Comparison of ENCODE assay signal across 8 cellular contexts in the genomic region with DNA sequence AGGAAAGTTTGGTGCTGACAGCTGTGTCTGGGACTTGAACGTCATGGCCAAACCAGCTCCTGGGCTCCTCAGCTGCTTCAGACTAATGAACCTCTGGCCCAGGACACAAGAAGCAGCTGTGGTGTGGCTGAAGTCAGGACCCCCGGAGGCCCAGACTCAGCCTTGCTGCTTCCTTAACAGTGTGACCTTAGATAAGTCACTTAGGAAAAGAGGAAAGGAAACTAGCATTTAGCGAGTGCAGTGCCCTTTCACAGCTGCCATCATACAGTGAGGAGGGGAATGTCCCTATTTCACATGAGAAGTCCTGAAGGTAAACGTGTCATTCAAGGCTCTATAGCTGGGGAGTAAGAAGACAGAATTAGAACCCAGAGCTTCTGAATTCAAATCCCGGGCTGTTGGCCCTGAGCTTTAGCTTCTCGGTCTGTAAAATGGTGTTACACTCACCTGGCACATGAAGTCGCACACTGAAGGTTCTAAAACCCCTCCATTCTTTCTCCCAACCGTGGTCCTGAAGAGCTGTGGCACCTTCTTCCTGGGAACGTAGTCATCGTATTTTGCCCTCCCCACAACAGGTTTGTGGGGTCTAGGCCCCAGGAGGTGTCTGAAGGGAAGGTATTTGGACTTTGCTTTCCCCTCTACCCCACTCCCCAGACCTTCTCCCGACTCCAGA. TPM values are rescaled to one million over a fixed set of nuclear protein-coding genes. Genes with fewer than 3 reads are reported as not detected.
DNase-seq lines count a peak whose midpoint lies in the region; ATAC-seq and TF ChIP-seq lines count a peak whose summit lies in the region.

No MANE protein-coding gene starts in this region.

- no peak overlapping the region for H3K27ac Mint-ChIP-seq in activated naive CD4-positive, alpha-beta T cell treated with anti-CD3 and anti-CD28 coated beads, Interleukin-2, amount 50 U/mL, for 24 hours
- no peak overlapping the region for H3K27ac Mint-ChIP-seq in activated naive CD8-positive, alpha-beta T cell

- H3K27me3 Mint-ChIP-seq in activated naive CD4-positive, alpha-beta T cell treated with anti-CD3 and anti-CD28 coated beads, Interleukin-2, amount 50 U/mL, for 24 hours, result peaks cover 40% of the 10 kb centered on the region
- H3K27me3 Mint-ChIP-seq in activated naive CD8-positive, alpha-beta T cell, result peaks cover 40% of the 10 kb centered on the region

- H3K4me1 Mint-ChIP-seq in activated naive CD4-positive, alpha-beta T cell treated with anti-CD3 and anti-CD28 coated beads, Interleukin-2, amount 50 U/mL, for 24 hours, result peaks cover 3% of the 10 kb centered on the region
- peaks cover 4% of the 10 kb centered on the region for H3K4me1 Mint-ChIP-seq in activated naive CD8-positive, alpha-beta T cell (ENCODE audit: low read depth)

- no peak for DNase-seq in activated naive CD4-positive, alpha-beta T cell (lab: John Stamatoyannopoulos, UW)
- DNase-seq in upper lobe of left lung (no peak), ovary (no peak), midbrain (lab: John Stamatoyannopoulos, UW) (no peak), middle frontal gyrus (ENCODE audit: extremely low spot score, low spot score) (no peak)

- H3K4me1 ChIP-seq in muscle layer of duodenum (ENCODE audit: control insufficient read depth in 1 of 2, insufficient read depth in 2 of 2, low read length in 2 of 2) (peaks cover 0 to 10% of the 10 kb centered on the region in 2 donors), upper lobe of left lung (peaks cover 14 to 32% (median 21%) of the 10 kb centered on the region in 4 donors), ovary (ENCODE audit: insufficient read depth) (peaks cover 4% of the 10 kb centered on the region)

- TF ChIP-seq POLR2A in upper lobe of left lung (IDR thresholded peaks at IDR 0.05), result no peak
- TF ChIP-seq POLR2A in ovary (IDR thresholded peaks at IDR 0.05), result no peak

- intact Hi-C loops in ovary (cut with DNase I), result loop anchor here (5.0 to 10.0 kb wide), 3 partner anchors 38 to 178 kb away; no protein-coding TSS in a partner anchor

- H3K9me3 Mint-ChIP-seq in activated naive CD4-positive, alpha-beta T cell treated with anti-CD3 and anti-CD28 coated beads, Interleukin-2, amount 50 U/mL, for 24 hours, result no peaks in the 10 kb centered on the region
- no peaks in the 10 kb centered on the region for H3K9me3 Mint-ChIP-seq in activated naive CD8-positive, alpha-beta T cell (ENCODE audit: low read depth)

- WGBS in upper lobe of left lung, 2 donors, result 39 to 47% methylated on average over 10 to 11 of the region's 11 CpGs
- 46 to 55% (median 48%) methylated on average over 11 of the region's 11 CpGs for WGBS in ovary, 3 donors

- H3K4me3 ChIP-seq in muscle layer of duodenum (ENCODE audit: low read depth in 1 of 2, low read length in 2 of 2), result peak overlapping the region; percentile 40 to 55
- peak overlapping the region in 3 of 4 donors; percentile 55 to 64 (median 60) for H3K4me3 ChIP-seq in upper lobe of left lung
- H3K4me3 ChIP-seq in ovary, result no peak overlapping the region

- H3K27ac ChIP-seq in muscle layer of duodenum (ENCODE audit: low read length) (no peak overlapping the region), upper lobe of left lung (peak overlapping the region; percentile 74 to 92 (median 85)), ovary (no peak overlapping the region)

- H3K36me3 ChIP-seq in muscle layer of duodenum (ENCODE audit: control insufficient read depth in 1 of 2, insufficient read depth in 2 of 2, low read length in 2 of 2), result no peaks in the 10 kb centered on the region
- no peaks in the 10 kb centered on the region for H3K36me3 ChIP-seq in upper lobe of left lung
- H3K36me3 ChIP-seq in ovary, result no peaks in the 10 kb centered on the region

- no peaks in the 10 kb centered on the region for H3K36me3 Mint-ChIP-seq in activated naive CD4-positive, alpha-beta T cell treated with anti-CD3 and anti-CD28 coated beads, Interleukin-2, amount 50 U/mL, for 24 hours
- H3K36me3 Mint-ChIP-seq in activated naive CD8-positive, alpha-beta T cell, result no peaks in the 10 kb centered on the region

- TF ChIP-seq CTCF in upper lobe of left lung (IDR thresholded peaks at IDR 0.05), result no peak
- no peak for TF ChIP-seq CTCF in ovary (IDR thresholded peaks at IDR 0.05)

- peak in 1 of 2 donors; percentile 27 for ATAC-seq in upper lobe of left lung (ENCODE audit: low FRiP score in 2 of 2)

- TF ChIP-seq EP300 in upper lobe of left lung (IDR thresholded peaks at IDR 0.05) (no peak), ovary (IDR thresholded peaks at IDR 0.05) (no peak)

- H3K9me3 ChIP-seq in muscle layer of duodenum (ENCODE audit: control insufficient read depth in 1 of 2, low read length in 2 of 2) (no peaks in the 10 kb centered on the region), upper lobe of left lung (no peaks in the 10 kb centered on the region), ovary (no peaks in the 10 kb centered on the region)

- H3K27me3 ChIP-seq in muscle layer of duodenum (ENCODE audit: low read depth, low read length) (peaks cover 12% of the 10 kb centered on the region), upper lobe of left lung (peaks cover 0 to 16% (median 3%) of the 10 kb centered on the region in 4 donors), ovary (no peaks in the 10 kb centered on the region)

- H3K4me3 Mint-ChIP-seq in activated naive CD4-positive, alpha-beta T cell treated with anti-CD3 and anti-CD28 coated beads, Interleukin-2, amount 50 U/mL, for 24 hours, result peak overlapping the region; percentile 73
- H3K4me3 Mint-ChIP-seq in activated naive CD8-positive, alpha-beta T cell, result peak overlapping the region; percentile 70

RNA-seq across cellular contexts. Expression of gene RAMP2, which starts 0.9 kb away (rescaled TPM):
- total RNA-seq in upper lobe of left lung, result 100 to 1,000 TPM in 1 of 6 donors, 10 to 100 TPM in 4, not detected in 1; 12.2 to 120 (median 55.8) TPM
- 10 to 100 TPM in 6 of 7 donors, 1 to 10 TPM in 1; 4.4 to 53.7 (median 19.6) TPM for total RNA-seq in ovary
- polyA plus RNA-seq in ovary, result 10 to 100 TPM; 39.6 to 98.5 TPM

RNA-seq across cellular contexts. Expression of gene VPS25, which starts 13.1 kb away (rescaled TPM):
- total RNA-seq in upper lobe of left lung (10 to 100 TPM; 19.0 to 54.6 (median 36.7) TPM), ovary (10 to 100 TPM; 33.7 to 49.1 (median 35.8) TPM)
- polyA plus RNA-seq in ovary, result 10 to 100 TPM; 49.0 to 56.5 TPM

RNA-seq across cellular contexts. Expression of gene EZH1, which starts 15.3 kb away (rescaled TPM):
- total RNA-seq in upper lobe of left lung (100 to 1,000 TPM in 1 of 6 donors, 10 to 100 TPM in 5; 30.7 to 122 (median 55.0) TPM), ovary (10 to 100 TPM; 32.9 to 83.4 (median 67.8) TPM)
- 10 to 100 TPM; 45.1 to 95.2 TPM for polyA plus RNA-seq in ovary

RNA-seq across cellular contexts. Expression of gene WNK4, which starts 20.3 kb away (rescaled TPM):
- 1 to 10 TPM in 1 of 6 donors, under 1 TPM in 3, not detected in 2; 0.15 to 1.8 (median 0.26) TPM for total RNA-seq in upper lobe of left lung
- total RNA-seq in ovary, result 10 to 100 TPM in 1 of 7 donors, 1 to 10 TPM in 6; 1.5 to 11.9 (median 3.4) TPM
- polyA plus RNA-seq in ovary, result 1 to 10 TPM; 1.1 to 1.5 TPM

RNA-seq across cellular contexts. Expression of gene COA3, which starts 38.4 kb away (rescaled TPM):
- total RNA-seq in upper lobe of left lung (10 to 100 TPM; 23.3 to 95.3 (median 67.4) TPM), ovary (10 to 100 TPM; 49.1 to 78.2 (median 62.9) TPM)
- polyA plus RNA-seq in ovary, result 10 to 100 TPM; 77.6 to 80.0 TPM

Comparison
In these comparisons a context has a peak if more than half of its experiments do, and no peak if none do; other contexts are left out.
1. H3K27ac ChIP-seq: peak in upper lobe of left lung (4 of 4); none in muscle layer of duodenum (single experiment) and ovary (0 of 2).